21 cellular contexts compared by ENCODE assay signal in genomic region chr15:70490838-70491155, GRCh38.
DNase-seq lines count a peak whose midpoint lies in the region; ATAC-seq lines count a peak whose summit lies in the region.
"Had no signal": no experiment of that assay in that cellular context is flagged by ENCODE, and none has a peak within 500 bp of the region (broad histone marks: within the 10 kb centered on the region; RNA-seq: fewer than 3 reads in every experiment).

No MANE protein-coding gene starts in this region.

- peak overlapping the region; percentile 82 for H3K27ac Mint-ChIP-seq in T-helper 1 cell treated with Interleukin-12 subunit alpha and Interleukin-12 subunit beta and Interleukin-4 antibody, amounts not matched to agents 30 μg/mL and 1 μg/mL, for 36 hours
- H3K27ac Mint-ChIP-seq in CD4-positive, CD25-positive, alpha-beta regulatory T cell: no peak overlapping the region
- peak overlapping the region; percentile 62 for H3K27ac Mint-ChIP-seq in activated naive CD8-positive, alpha-beta T cell treated with anti-CD3 and anti-CD28 coated beads, Interleukin-2, amount 50 U/mL, for 24 hours
- H3K27ac Mint-ChIP-seq in natural killer cell treated with Interleukin-12 subunit alpha and Interleukin-12 subunit beta and Interleukin-15 and Interleukin-18, amount 100 ng/mL, for 72 hours: peak overlapping the region; percentile 90
- H3K27ac Mint-ChIP-seq: neural progenitor cell had no signal

- peaks cover 2% of the 10 kb centered on the region for H3K27me3 ChIP-seq in CD4-positive, CD25-positive, alpha-beta regulatory T cell (ENCODE audit: control insufficient read depth, insufficient read depth, low read length)
- no peaks in the 10 kb centered on the region for H3K27me3 ChIP-seq in Karpas-422 (ENCODE audit: low read length)
- H3K27me3 ChIP-seq: neural progenitor cell had no signal

- peaks cover 8% of the 10 kb centered on the region for H3K36me3 Mint-ChIP-seq in T-helper 1 cell treated with Interleukin-12 subunit alpha and Interleukin-12 subunit beta and Interleukin-4 antibody, amounts not matched to agents 30 μg/mL and 1 μg/mL, for 36 hours (ENCODE audit: low read depth)
- no peaks in the 10 kb centered on the region for H3K36me3 Mint-ChIP-seq in CD4-positive, CD25-positive, alpha-beta regulatory T cell
- H3K36me3 Mint-ChIP-seq in activated naive CD8-positive, alpha-beta T cell treated with anti-CD3 and anti-CD28 coated beads, Interleukin-2, amount 50 U/mL, for 24 hours (ENCODE audit: low read depth): no peaks in the 10 kb centered on the region
- H3K36me3 Mint-ChIP-seq in natural killer cell treated with Interleukin-12 subunit alpha and Interleukin-12 subunit beta and Interleukin-15 and Interleukin-18, amount 100 ng/mL, for 72 hours: no peaks in the 10 kb centered on the region
- H3K36me3 Mint-ChIP-seq: neural progenitor cell had no signal

- 0 out of 2 replicates have a peak, but pooled peaks cover 4% of the 10 kb centered on the region for H4K20me1 ChIP-seq in Karpas-422 (ENCODE audit: insufficient read depth, low read depth, low read length)

- H3K4me1 ChIP-seq in CD4-positive, CD25-positive, alpha-beta regulatory T cell (ENCODE audit: control insufficient read depth, insufficient read depth, low read length, poor library complexity, severe bottlenecking): peaks cover 43% of the 10 kb centered on the region
- H3K4me1 ChIP-seq in Karpas-422 (ENCODE audit: low read length): peaks cover 40% of the 10 kb centered on the region
- H3K4me1 ChIP-seq: psoas muscle had no signal

- H3K9ac ChIP-seq in Karpas-422 (ENCODE audit: low read length): no peak overlapping the region; the same call in 1 of the 2 replicates
- H3K9ac ChIP-seq: neural progenitor cell had no signal

- H3K79me2 ChIP-seq in Karpas-422 (ENCODE audit: low read length): no peaks in the 10 kb centered on the region

- DNase-seq in T-helper 1 cell: no peak
- no peak for DNase-seq in CD4-positive, CD25-positive, alpha-beta regulatory T cell
- no peak for DNase-seq in activated naive CD8-positive, alpha-beta T cell treated with anti-CD3 and anti-CD28 coated beads, Interleukin-2, amount 50 U/mL, for 24 hours
- no peak for DNase-seq in natural killer cell treated with Interleukin-12 subunit alpha and Interleukin-12 subunit beta and Interleukin-15 and Interleukin-18, amount 100 ng/mL, for 72 hours (ENCODE audit: low spot score)
- no peak for DNase-seq in RPMI8226
- DNase-seq in Karpas-422: no peak
- DNase-seq: activated CD8-positive, alpha-beta memory T cell treated with anti-CD3 and anti-CD28 coated beads for 24 hours; activated naive CD4-positive, alpha-beta T cell treated with anti-CD3 and anti-CD28 coated beads, Interleukin-2, amount 50 U/mL, for 16 hours; COR-L47; DMS79 treated with DMSO at 0.1 percent for 48 hours; H7; islet precursor cell; NCI-H1105 treated with DMSO at 0.1 percent for 48 hours; NCI-H2081 treated with DMSO at 0.1 percent for 48 hours; psoas muscle; Right ventricle myocardium superior had no signal

- no peaks in the 10 kb centered on the region for H3K9me3 ChIP-seq in CD4-positive, CD25-positive, alpha-beta regulatory T cell (ENCODE audit: control insufficient read depth in 2 of 2, low read length in 2 of 2)
- no peaks in the 10 kb centered on the region for H3K9me3 ChIP-seq in Karpas-422 (ENCODE audit: low read length)
- H3K9me3 ChIP-seq: psoas muscle had no signal

- no peak for ATAC-seq in CD4-positive, CD25-positive, alpha-beta regulatory T cell (ENCODE audit: low read depth in 2 of 2)
- ATAC-seq in activated naive CD8-positive, alpha-beta T cell treated with anti-CD3 and anti-CD28 coated beads, Interleukin-2, amount 50 U/mL, for 24 hours: no peak
- no peak for ATAC-seq in natural killer cell treated with Interleukin-12 subunit alpha and Interleukin-12 subunit beta and Interleukin-15 and Interleukin-18, amount 100 ng/mL, for 72 hours
- ATAC-seq in HG03521 (IDR thresholded peaks at IDR 0.05; ENCODE audit: unreplicated experiment): no peak
- ATAC-seq: psoas muscle had no signal

- peak overlapping the region; percentile 59 for H3K4me3 ChIP-seq in CD4-positive, CD25-positive, alpha-beta regulatory T cell (ENCODE audit: low read depth, low read length)
- H3K4me3 ChIP-seq in Karpas-422 (ENCODE audit: low read length): no peak overlapping the region
- H3K4me3 ChIP-seq: neural progenitor cell, psoas muscle had no signal

- no peak overlapping the region for H2AFZ ChIP-seq in Karpas-422 (ENCODE audit: low read length)
- H2AFZ ChIP-seq: neural progenitor cell had no signal

- no peak overlapping the region for H3K27ac ChIP-seq in CD4-positive, CD25-positive, alpha-beta regulatory T cell (ENCODE audit: insufficient read depth, low read length, poor library complexity, severe bottlenecking)
- no peak overlapping the region for H3K27ac ChIP-seq in Karpas-422 (ENCODE audit: low read length)
- H3K27ac ChIP-seq: 22Rv1, HL-60, neural progenitor cell, psoas muscle had no signal

- H3K9me3 Mint-ChIP-seq in T-helper 1 cell treated with Interleukin-12 subunit alpha and Interleukin-12 subunit beta and Interleukin-4 antibody, amounts not matched to agents 30 μg/mL and 1 μg/mL, for 36 hours: peaks cover 5% of the 10 kb centered on the region
- peaks cover 0 to 1% (median 0%) of the 10 kb centered on the region in 7 donors for H3K9me3 Mint-ChIP-seq in CD4-positive, CD25-positive, alpha-beta regulatory T cell
- no peaks in the 10 kb centered on the region for H3K9me3 Mint-ChIP-seq in activated naive CD8-positive, alpha-beta T cell treated with anti-CD3 and anti-CD28 coated beads, Interleukin-2, amount 50 U/mL, for 24 hours
- no peaks in the 10 kb centered on the region for H3K9me3 Mint-ChIP-seq in natural killer cell treated with Interleukin-12 subunit alpha and Interleukin-12 subunit beta and Interleukin-15 and Interleukin-18, amount 100 ng/mL, for 72 hours
- H3K9me3 Mint-ChIP-seq: neural progenitor cell had no signal

- no peak overlapping the region for H3K4me2 ChIP-seq in Karpas-422 (ENCODE audit: low read depth, low read length, poor library complexity, severe bottlenecking)
- H3K4me2 ChIP-seq: neural progenitor cell had no signal

- peaks cover 91% of the 10 kb centered on the region for H3K4me1 Mint-ChIP-seq in T-helper 1 cell treated with Interleukin-12 subunit alpha and Interleukin-12 subunit beta and Interleukin-4 antibody, amounts not matched to agents 30 μg/mL and 1 μg/mL, for 36 hours (ENCODE audit: low read depth)
- H3K4me1 Mint-ChIP-seq in CD4-positive, CD25-positive, alpha-beta regulatory T cell: peaks cover 15 to 81% (median 38%) of the 10 kb centered on the region in 4 donors
- peaks cover 79% of the 10 kb centered on the region for H3K4me1 Mint-ChIP-seq in activated naive CD8-positive, alpha-beta T cell treated with anti-CD3 and anti-CD28 coated beads, Interleukin-2, amount 50 U/mL, for 24 hours
- peaks cover 83 to 91% of the 10 kb centered on the region in 2 donors for H3K4me1 Mint-ChIP-seq in natural killer cell treated with Interleukin-12 subunit alpha and Interleukin-12 subunit beta and Interleukin-15 and Interleukin-18, amount 100 ng/mL, for 72 hours (ENCODE audit: low read depth in 2 of 2)

- peaks cover 33% of the 10 kb centered on the region for H3K27me3 Mint-ChIP-seq in T-helper 1 cell treated with Interleukin-12 subunit alpha and Interleukin-12 subunit beta and Interleukin-4 antibody, amounts not matched to agents 30 μg/mL and 1 μg/mL, for 36 hours (ENCODE audit: low read depth)
- H3K27me3 Mint-ChIP-seq in CD4-positive, CD25-positive, alpha-beta regulatory T cell: peaks cover 24% of the 10 kb centered on the region
- peaks cover 19% of the 10 kb centered on the region for H3K27me3 Mint-ChIP-seq in activated naive CD8-positive, alpha-beta T cell treated with anti-CD3 and anti-CD28 coated beads, Interleukin-2, amount 50 U/mL, for 24 hours
- H3K27me3 Mint-ChIP-seq in natural killer cell treated with Interleukin-12 subunit alpha and Interleukin-12 subunit beta and Interleukin-15 and Interleukin-18, amount 100 ng/mL, for 72 hours: peaks cover 14 to 31% of the 10 kb centered on the region in 2 donors

- no peaks in the 10 kb centered on the region for H3K36me3 ChIP-seq in CD4-positive, CD25-positive, alpha-beta regulatory T cell (ENCODE audit: control insufficient read depth, insufficient read depth, low read length)
- H3K36me3 ChIP-seq in Karpas-422 (ENCODE audit: insufficient read depth, low read length): no peaks in the 10 kb centered on the region
- H3K36me3 ChIP-seq: neural progenitor cell had no signal

- H3K9me2 ChIP-seq in Karpas-422 (replicated peaks; ENCODE audit: insufficient read depth, low read length): no peaks in the 10 kb centered on the region

- peak overlapping the region; percentile 76 for H3K4me3 Mint-ChIP-seq in T-helper 1 cell treated with Interleukin-12 subunit alpha and Interleukin-12 subunit beta and Interleukin-4 antibody, amounts not matched to agents 30 μg/mL and 1 μg/mL, for 36 hours
- peak overlapping the region in 2 of 4 donors; percentile 46 for H3K4me3 Mint-ChIP-seq in CD4-positive, CD25-positive, alpha-beta regulatory T cell
- no peak overlapping the region for H3K4me3 Mint-ChIP-seq in activated naive CD8-positive, alpha-beta T cell treated with anti-CD3 and anti-CD28 coated beads, Interleukin-2, amount 50 U/mL, for 24 hours
- H3K4me3 Mint-ChIP-seq in natural killer cell treated with Interleukin-12 subunit alpha and Interleukin-12 subunit beta and Interleukin-15 and Interleukin-18, amount 100 ng/mL, for 72 hours: peak overlapping the region; percentile 62
- H3K4me3 Mint-ChIP-seq: neural progenitor cell had no signal

Comparison
In these comparisons a context has a peak if more than half of its experiments do, and no peak if none do; other contexts are left out.
1. H3K27ac Mint-ChIP-seq: peak in T-helper 1 cell treated with Interleukin-12 subunit alpha and Interleukin-12 subunit beta and Interleukin-4 antibody, amounts not matched to agents 30 μg/mL and 1 μg/mL, for 36 hours (single experiment), activated naive CD8-positive, alpha-beta T cell treated with anti-CD3 and anti-CD28 coated beads, Interleukin-2, amount 50 U/mL, for 24 hours (single experiment) and natural killer cell treated with Interleukin-12 subunit alpha and Interleukin-12 subunit beta and Interleukin-15 and Interleukin-18, amount 100 ng/mL, for 72 hours (2 of 2); none in CD4-positive, CD25-positive, alpha-beta regulatory T cell (0 of 3).